Comparison of ENCODE assay signal across 21 cellular contexts in the genomic region with DNA sequence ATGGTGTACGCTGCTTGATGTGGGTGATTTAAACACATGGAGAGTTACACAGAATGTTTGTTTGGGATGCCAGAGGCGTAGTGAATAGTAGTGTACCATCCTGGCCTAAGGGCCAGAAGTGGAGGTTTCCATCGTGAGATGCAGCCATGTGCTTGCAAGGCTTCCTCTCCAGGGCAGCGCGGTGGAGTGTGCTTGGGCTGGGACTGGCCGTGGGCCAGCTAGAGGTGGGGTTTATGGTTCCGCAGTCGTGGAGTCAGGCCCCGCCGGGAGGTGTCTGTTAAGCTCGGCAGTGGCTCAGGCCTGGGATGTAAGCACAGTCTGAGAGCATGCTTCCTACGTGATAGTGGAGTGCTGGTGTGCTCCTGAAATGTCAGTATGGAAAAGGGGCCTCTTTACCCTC. TPM values are rescaled to one million over a fixed set of nuclear protein-coding genes. Genes with fewer than 3 reads are reported as not detected.
DNase-seq lines count a peak whose midpoint lies in the region; ATAC-seq and TF ChIP-seq lines count a peak whose summit lies in the region.
"Had no signal": no experiment of that assay in that cellular context is flagged by ENCODE, and none has a peak within 500 bp of the region (broad histone marks: within the 10 kb centered on the region; RNA-seq: fewer than 3 reads in every experiment).

No MANE protein-coding gene starts in this region.

- intact Hi-C loops in heart right ventricle (cut with DNase I), result no loop called here
- intact Hi-C loops in psoas muscle (cut with DNase I), result loop anchor here in 1 of 2 donors (5.0 kb wide), 1 partner anchor 58 kb away; no protein-coding TSS in a partner anchor

- peak; percentile 84 to 94 (median 90) for ATAC-seq in heart right ventricle
- ATAC-seq in psoas muscle, result no peak
- no peak for ATAC-seq in GM18519 (IDR thresholded peaks at IDR 0.05; ENCODE audit: low FRiP score, unreplicated experiment)
- no peak for ATAC-seq in GM18907 (IDR thresholded peaks at IDR 0.05; ENCODE audit: unreplicated experiment)
- ATAC-seq: PC-3 had no signal

- H3K27ac ChIP-seq in heart right ventricle (no peak overlapping the region), psoas muscle (no peak overlapping the region)
- H3K27ac ChIP-seq: RWPE1, SJSA1 had no signal

- DNase-seq in G401 (ENCODE audit: low spot score), result peak; percentile 14
- peak; percentile 66 to 73 for DNase-seq in heart right ventricle
- DNase-seq in psoas muscle, result peak; percentile 33 to 66
- no peak for DNase-seq in NCI-H748 (lab: John Stamatoyannopoulos, UW; ENCODE audit: unreplicated experiment)
- DNase-seq: ACHN, AML-193, Caco-2, DMS153, EL, HFFc6, NCI-H1048, NCI-H1436 treated with DMSO at 0.1 percent for 48 hours, NCI-H2081, NCI-H226, NCI-H69, PC-3 had no signal

- H3K4me3 ChIP-seq in heart right ventricle (no peak overlapping the region), psoas muscle (no peak overlapping the region)
- H3K4me3 ChIP-seq: SJSA1 had no signal

- TF ChIP-seq CTCF in heart right ventricle (IDR thresholded peaks at IDR 0.05), result no peak
- TF ChIP-seq CTCF in psoas muscle (IDR thresholded peaks at IDR 0.05), result no peak

- H3K9me3 ChIP-seq in heart right ventricle, result no peaks in the 10 kb centered on the region
- H3K9me3 ChIP-seq in psoas muscle, result no peaks in the 10 kb centered on the region
- H3K9me3 ChIP-seq: Caco-2, SJSA1 had no signal

- peaks cover 0 to 26% (median 9%) of the 10 kb centered on the region in 9 donors for H3K4me1 ChIP-seq in heart right ventricle
- H3K4me1 ChIP-seq in psoas muscle, result no peaks in the 10 kb centered on the region
- H3K4me1 ChIP-seq: Caco-2, SJSA1 had no signal

- WGBS in heart right ventricle, 2 donors, result 24 to 28% methylated on average over 12 of the region's 12 CpGs
- 48 to 54% (median 49%) methylated on average over 12 of the region's 12 CpGs for WGBS in psoas muscle, 3 donors

- no peaks in the 10 kb centered on the region for H3K36me3 ChIP-seq in heart right ventricle
- no peaks in the 10 kb centered on the region for H3K36me3 ChIP-seq in psoas muscle (ENCODE audit: insufficient read depth in 1 of 2, low read depth in 1 of 2)
- H3K36me3 ChIP-seq: SJSA1 had no signal

- TF ChIP-seq RAD21 in Ishikawa (IDR thresholded peaks at IDR 0.05; ENCODE audit: low read depth), result no peak

- TF ChIP-seq EP300 in Ishikawa (IDR thresholded peaks at IDR 0.05; ENCODE audit: borderline replicate concordance), result no peak

- in situ Hi-C loops in G401 (cut with HindIII; ENCODE audit: low sequenced_read_pairs), result no loop called here

- no peaks in the 10 kb centered on the region for H3K27me3 ChIP-seq in heart right ventricle
- H3K27me3 ChIP-seq in psoas muscle (ENCODE audit: insufficient read depth in 3 of 3, low read length in 2 of 3), result no peaks in the 10 kb centered on the region

TF ChIP-seq in Ishikawa, 13 proteins besides CTCF, POLR2A, EP300 and RAD21:
- TF ChIP-seq, protein P1, sequence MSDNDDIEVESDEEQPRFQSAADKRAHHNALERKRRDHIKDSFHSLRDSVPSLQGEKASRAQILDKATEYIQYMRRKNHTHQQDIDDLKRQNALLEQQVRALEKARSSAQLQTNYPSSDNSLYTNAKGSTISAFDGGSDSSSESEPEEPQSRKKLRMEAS (IDR thresholded peaks at IDR 0.05), result peak; percentile 66
- TF ChIP-seq, protein P2, sequence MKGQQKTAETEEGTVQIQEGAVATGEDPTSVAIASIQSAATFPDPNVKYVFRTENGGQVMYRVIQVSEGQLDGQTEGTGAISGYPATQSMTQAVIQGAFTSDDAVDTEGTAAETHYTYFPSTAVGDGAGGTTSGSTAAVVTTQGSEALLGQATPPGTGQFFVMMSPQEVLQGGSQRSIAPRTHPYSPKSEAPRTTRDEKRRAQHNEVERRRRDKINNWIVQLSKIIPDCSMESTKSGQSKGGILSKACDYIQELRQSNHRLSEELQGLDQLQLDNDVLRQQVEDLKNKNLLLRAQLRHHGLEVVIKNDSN (IDR thresholded peaks at IDR 0.05), result no peak

RNA-seq across cellular contexts. Expression of a gene that starts 14.1 kb away (rescaled TPM):
- 0.06 TPM in 1 of 2 replicates, not detected in the other for total RNA-seq in G401 (2014; rRNA removed; shearing (Covaris generic))
- total RNA-seq in heart right ventricle (10 to 100 TPM in 9 of 10 donors, 1 to 10 TPM in 1; 8.3 to 25.5 (median 13.9) TPM), psoas muscle (1 to 10 TPM; 1.7 to 9.3 (median 3.9) TPM)
- polyA plus RNA-seq in heart right ventricle (1 to 10 TPM; 2.2 to 3.1 TPM), psoas muscle (1 to 10 TPM in 1 of 3 donors, under 1 TPM in 2; 0.41 to 3.4 (median 0.76) TPM)

Comparison
In these comparisons a context has a peak if more than half of its experiments do, and no peak if none do; other contexts are left out.
1. ATAC-seq: peak in heart right ventricle (8 of 8); none in psoas muscle (0 of 4), GM18519 (single experiment) and GM18907 (single experiment).